9 cellular contexts compared by ENCODE assay signal in genomic region chr2:31219131-31219969, GRCh38. TPM values are rescaled to one million over a fixed set of nuclear protein-coding genes. Genes with fewer than 3 reads are reported as not detected.
DNase-seq lines count a peak whose midpoint lies in the region; ATAC-seq and TF ChIP-seq lines count a peak whose summit lies in the region.
"Had no signal": no experiment of that assay in that cellular context is flagged by ENCODE, and none has a peak within 500 bp of the region (broad histone marks: within the 10 kb centered on the region; RNA-seq: fewer than 3 reads in every experiment).

No MANE protein-coding gene starts in this region.

- H3K4me1 ChIP-seq in neuronal stem cell (ENCODE audit: control insufficient read depth in 2 of 2, insufficient read depth in 1 of 2, low read depth in 1 of 2, low read length in 2 of 2) = no peaks in the 10 kb centered on the region

- no peak for TF ChIP-seq POLR2A in NB4 (IDR thresholded peaks at IDR 0.05; ENCODE audit: extremely low read depth, insufficient read length)

- no peaks in the 10 kb centered on the region for H3K79me1 ChIP-seq in neuronal stem cell (ENCODE audit: low read depth, low read length)

- H3K4ac ChIP-seq in neuronal stem cell (ENCODE audit: low read length) = no peak overlapping the region

- no peak overlapping the region for H4K8ac ChIP-seq in neuronal stem cell (ENCODE audit: low read depth, low read length)

- H3K4me1 Mint-ChIP-seq in activated CD8-positive, alpha-beta T cell treated with anti-CD3 and anti-CD28 coated beads for 36 hours (ENCODE audit: low read depth) = peaks cover 11% of the 10 kb centered on the region

- H2AFZ ChIP-seq in neuronal stem cell (ENCODE audit: low read length) = no peak overlapping the region

- H3K27ac Mint-ChIP-seq in activated CD8-positive, alpha-beta T cell treated with anti-CD3 and anti-CD28 coated beads for 36 hours = no peak overlapping the region

- no peak overlapping the region for H3K27ac ChIP-seq in neuronal stem cell (replicated peaks; ENCODE audit: low read length)

- no CpG with 5 or more reads among the region's 11 CpGs for WGBS in neuronal stem cell (ENCODE audit: extremely low coverage in 2 of 2, insufficient read length in 2 of 2, insufficient replicate concordance in 1 of 2), 2 donors

- H3K36me3 Mint-ChIP-seq in activated CD8-positive, alpha-beta T cell treated with anti-CD3 and anti-CD28 coated beads for 36 hours (ENCODE audit: low read depth) = no peaks in the 10 kb centered on the region

- ATAC-seq in GM18907 (IDR thresholded peaks at IDR 0.05; ENCODE audit: unreplicated experiment) (peak; percentile 78), HG02642 (IDR thresholded peaks at IDR 0.05; ENCODE audit: poor library complexity, unreplicated experiment) (peak; percentile 80)
- no peak for ATAC-seq in activated CD8-positive, alpha-beta T cell treated with anti-CD3 and anti-CD28 coated beads for 36 hours
- ATAC-seq: HCT116 had no signal

- no peaks in the 10 kb centered on the region for H3K9me3 ChIP-seq in neuronal stem cell (replicated peaks in 1 of 2; ENCODE audit: control insufficient read depth in 2 of 2, insufficient read depth in 1 of 2, low read depth in 1 of 2, low read length in 2 of 2)

- no peak for TF ChIP-seq CTCF in NB4 (IDR thresholded peaks at IDR 0.05; ENCODE audit: low read depth, low read length)
- no peak for TF ChIP-seq CTCF in activated CD8-positive, alpha-beta T cell treated with anti-CD3 and anti-CD28 coated beads for 36 hours (IDR thresholded peaks at IDR 0.05)

- DNase-seq in NB4 (ENCODE audit: low read depth) = peak; percentile 15
- no peak for DNase-seq in neuronal stem cell (ENCODE audit: low spot score)
- no peak for DNase-seq in activated naive CD4-positive, alpha-beta T cell treated with Interleukin-2 at 50 U/mL for 16 hours
- DNase-seq in activated CD8-positive, alpha-beta T cell treated with anti-CD3 and anti-CD28 coated beads for 36 hours = no peak
- DNase-seq in HPDE6-E6E7 (ENCODE audit: extremely low spot score) = no peak
- no peak for DNase-seq in T-helper 9 cell

- no peak overlapping the region for H3K4me3 ChIP-seq in NB4 (ENCODE audit: low read depth, low read length)
- H3K4me3 ChIP-seq in neuronal stem cell (ENCODE audit: low read length in 2 of 2) = no peak overlapping the region

- H2BK5ac ChIP-seq in neuronal stem cell (ENCODE audit: low read length) = no peak overlapping the region

- H3K27me3 Mint-ChIP-seq in activated CD8-positive, alpha-beta T cell treated with anti-CD3 and anti-CD28 coated beads for 36 hours = peaks cover 16% of the 10 kb centered on the region

- H3K9ac ChIP-seq in neuronal stem cell (ENCODE audit: low read depth, low read length, poor library complexity) = no peak overlapping the region

- H3K9me3 Mint-ChIP-seq in activated CD8-positive, alpha-beta T cell treated with anti-CD3 and anti-CD28 coated beads for 36 hours = no peaks in the 10 kb centered on the region

- no peak overlapping the region for H2BK120ac ChIP-seq in neuronal stem cell (ENCODE audit: low read depth, low read length)

- H2AK5ac ChIP-seq in neuronal stem cell (ENCODE audit: low read depth, low read length) = no peak overlapping the region

- H2BK12ac ChIP-seq in neuronal stem cell (ENCODE audit: low read length) = no peak overlapping the region

- H4K91ac ChIP-seq in neuronal stem cell (ENCODE audit: low read depth, low read length, poor library complexity) = no peak overlapping the region

- intact Hi-C loops in activated CD8-positive, alpha-beta T cell treated with anti-CD3 and anti-CD28 coated beads for 36 hours (cut with micrococcal nuclease) = no loop called here

- H3K14ac ChIP-seq in neuronal stem cell (ENCODE audit: low read length) = no peak overlapping the region

- no peak overlapping the region for H3K18ac ChIP-seq in neuronal stem cell (ENCODE audit: low read length)

- CTCF ChIA-PET in activated CD8-positive, alpha-beta T cell treated with anti-CD3 and anti-CD28 coated beads for 36 hours (lab: Charles Lee) = interaction anchor here (1.1 kb wide), 1 partner anchor 508 kb away, joined by 4 read pairs; no protein-coding TSS in a partner anchor

- no peaks in the 10 kb centered on the region for H3K36me3 ChIP-seq in neuronal stem cell (replicated peaks in 1 of 2; ENCODE audit: control insufficient read depth in 2 of 2, insufficient read depth in 2 of 2, low read length in 2 of 2)

- POLR2A ChIA-PET in activated CD8-positive, alpha-beta T cell treated with anti-CD3 and anti-CD28 coated beads for 36 hours (lab: Charles Lee) = no interaction called here

- peak overlapping the region; percentile 3 for H3K23ac ChIP-seq in neuronal stem cell (ENCODE audit: low read depth, low read length, poor library complexity)

- H3K4me2 ChIP-seq in neuronal stem cell (ENCODE audit: insufficient read depth, low read length, poor library complexity, severe bottlenecking) = no peak overlapping the region

- peaks cover 0 to 34% (median 0%) of the 10 kb centered on the region in 3 experiments for H3K27me3 ChIP-seq in neuronal stem cell (ENCODE audit: control insufficient read depth in 3 of 3, insufficient read depth in 3 of 3, low read depth in 1 of 3, low read length in 3 of 3)

- no peak overlapping the region for H3K4me3 Mint-ChIP-seq in activated CD8-positive, alpha-beta T cell treated with anti-CD3 and anti-CD28 coated beads for 36 hours

- H2BK15ac ChIP-seq in neuronal stem cell (ENCODE audit: low read length) = no peak overlapping the region

RNA-seq across cellular contexts. Expression of gene CAPN14, which starts 2.0 kb away (rescaled TPM):
- polyA plus RNA-seq in neuronal stem cell (2013, experiment 1 of 2) = 0.06 TPM
- polyA plus RNA-seq in neuronal stem cell (2013, experiment 2 of 2) = 0.06 TPM
- total RNA-seq in activated CD8-positive, alpha-beta T cell treated with anti-CD3 and anti-CD28 coated beads for 36 hours = under 1 TPM; 0.59 to 0.69 TPM

RNA-seq across cellular contexts. Expression of gene EHD3, which starts 14.6 kb away (rescaled TPM):
- 5.0 TPM for polyA plus RNA-seq in neuronal stem cell (2013, experiment 1 of 2)
- polyA plus RNA-seq in neuronal stem cell (2013, experiment 2 of 2) = 4.7 TPM
- under 1 TPM; 0.54 to 0.60 TPM for total RNA-seq in activated CD8-positive, alpha-beta T cell treated with anti-CD3 and anti-CD28 coated beads for 36 hours
